ENCODE assay signal across 1 cellular context in genomic region chr19:16429066-16429758, GRCh38.
TF ChIP-seq lines count a peak whose summit lies in the region.

No MANE protein-coding gene starts in this region.

TF ChIP-seq in H1, 55 proteins besides CTCF, POLR2A, EP300 and RAD21:
- TF ChIP-seq RNF2 (IDR thresholded peaks at IDR 0.05; ENCODE audit: borderline replicate concordance, low read depth, low read length, missing control alignments, poor library complexity, severe bottlenecking) = no peak
- no peak for TF ChIP-seq FOSL1 (IDR thresholded peaks at IDR 0.05; ENCODE audit: insufficient read depth, low read depth, low read length)
- TF ChIP-seq SRF (IDR thresholded peaks at IDR 0.05; ENCODE audit: low read depth, low read length) = no peak
- no peak for TF ChIP-seq CBX8 (IDR thresholded peaks at IDR 0.05; ENCODE audit: borderline replicate concordance, low read depth, low read length)
- no peak for TF ChIP-seq ZNF274 (IDR thresholded peaks at IDR 0.05; ENCODE audit: borderline replicate concordance, extremely low read depth, low read length)
